In the genomic region with DNA sequence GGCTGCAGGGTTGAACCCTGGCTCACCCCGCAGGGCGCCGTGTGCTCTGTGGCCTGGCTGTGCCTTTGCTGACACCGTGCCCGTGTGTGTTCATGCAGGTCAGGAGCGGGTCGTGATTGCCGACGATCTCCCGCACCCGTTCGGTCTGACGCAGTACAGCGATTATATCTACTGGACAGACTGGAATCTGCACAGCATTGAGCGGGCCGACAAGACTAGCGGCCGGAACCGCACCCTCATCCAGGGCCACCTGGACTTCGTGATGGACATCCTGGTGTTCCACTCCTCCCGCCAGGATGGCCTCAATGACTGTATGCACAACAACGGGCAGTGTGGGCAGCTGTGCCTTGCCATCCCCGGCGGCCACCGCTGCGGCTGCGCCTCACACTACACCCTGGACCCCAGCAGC, we compare ENCODE assay signal across 10 cellular contexts.
"Had no signal": no experiment of that assay in that cellular context is flagged by ENCODE, and none has a peak within 500 bp of the region (broad histone marks: within the 10 kb centered on the region; RNA-seq: fewer than 3 reads in every experiment).

No MANE protein-coding gene starts in this region.

- H3K9me3 ChIP-seq: adrenal gland, prostate gland, thyroid gland had no signal

- H3K4me3 ChIP-seq: adrenal gland, prostate gland, thyroid gland had no signal

- H3K27ac ChIP-seq: adrenal gland, prostate gland had no signal

- ATAC-seq: naive thymus-derived CD8-positive, alpha-beta T cell; stimulated activated naive CD8-positive, alpha-beta T cell treated with anti-CD3 and anti-CD28 coated beads, Interleukin-15, amount 100 ng/mL, for 72 hours had no signal

- DNase-seq: activated CD4-positive, alpha-beta T cell treated with anti-CD3 and anti-CD28 coated beads, Interleukin-2, amount 10 ng/mL, durations not matched to agents 24 days and 14 days; activated naive CD4-positive, alpha-beta T cell treated with anti-CD3 and anti-CD28 coated beads, Interleukin-2, amount 50 U/mL, for 16 hours; activated T-cell treated with anti-CD3 and anti-CD28 coated beads for 4 hours; effector memory CD4-positive, alpha-beta T cell; midbrain; stimulated activated naive CD8-positive, alpha-beta T cell treated with anti-CD3 and anti-CD28 coated beads, Interleukin-15, amount 100 ng/mL, for 72 hours had no signal

- H3K4me1 ChIP-seq: adrenal gland, prostate gland, thyroid gland had no signal

- H3K27me3 ChIP-seq: adrenal gland, thyroid gland had no signal
